In the genomic region with DNA sequence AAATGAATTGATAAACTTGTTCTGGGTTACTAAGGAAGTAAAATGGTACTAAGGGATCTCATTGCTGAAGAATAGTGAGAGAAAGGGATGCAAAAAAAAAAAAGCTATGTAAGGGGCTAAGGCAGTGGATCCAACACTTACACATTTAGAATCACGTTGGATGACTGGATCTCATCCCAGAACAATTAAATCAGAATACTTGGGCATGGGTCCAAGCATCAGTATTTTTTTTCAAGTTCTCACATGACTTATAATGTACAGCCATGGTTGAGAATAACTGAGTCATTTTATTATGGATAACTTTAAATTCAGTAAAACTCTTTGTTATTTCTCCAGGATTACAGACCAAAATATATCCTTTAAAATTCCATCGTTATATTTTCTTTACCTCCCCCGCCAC, we compare ENCODE assay signal across 25 cellular contexts. TPM values are rescaled to one million over a fixed set of nuclear protein-coding genes. Genes with fewer than 3 reads are reported as not detected.
"Had no signal": no experiment of that assay in that cellular context is flagged by ENCODE, and none has a peak within 500 bp of the region (broad histone marks: within the 10 kb centered on the region; RNA-seq: fewer than 3 reads in every experiment).

No MANE protein-coding gene starts in this region.

- ATAC-seq: activated T-helper 17 cell treated with anti-CD3 and anti-CD28 coated beads, Interleukin-2, amount 50 U/mL, for 72 hours; T-helper 17 cell had no signal

- H3K27ac Mint-ChIP-seq: activated B cell treated with CpG ODN at 0.5 μM for 24 hours; activated CD4-positive, alpha-beta memory T cell treated with anti-CD3 and anti-CD28 coated beads for 36 hours; activated CD4-positive, alpha-beta T cell treated with anti-CD3 and anti-CD28 coated beads, Interleukin-2, amount 10 ng/mL, durations not matched to agents 7 days and 5 days; activated naive CD4-positive, alpha-beta T cell treated with anti-CD3 and anti-CD28 coated beads for 36 hours; activated naive CD8-positive, alpha-beta T cell; activated T-helper 17 cell treated with anti-CD3 and anti-CD28 coated beads, Interleukin-2, amount 50 U/mL, for 72 hours; brain; IgD-negative memory B cell; T-helper 17 cell had no signal

- H3K4me3 Mint-ChIP-seq: activated B cell treated with CpG ODN at 0.5 μM for 24 hours; activated CD4-positive, alpha-beta memory T cell treated with anti-CD3 and anti-CD28 coated beads for 36 hours; activated CD4-positive, alpha-beta T cell treated with anti-CD3 and anti-CD28 coated beads, Interleukin-2, amount 10 ng/mL, durations not matched to agents 7 days and 5 days; activated naive CD4-positive, alpha-beta T cell treated with anti-CD3 and anti-CD28 coated beads for 36 hours; activated naive CD8-positive, alpha-beta T cell; activated T-helper 17 cell treated with anti-CD3 and anti-CD28 coated beads, Interleukin-2, amount 50 U/mL, for 72 hours; brain; IgD-negative memory B cell; T-helper 17 cell had no signal

- H3K27ac ChIP-seq: PC-9 had no signal

- H3K36me3 Mint-ChIP-seq: activated CD4-positive, alpha-beta memory T cell treated with anti-CD3 and anti-CD28 coated beads for 36 hours; activated naive CD8-positive, alpha-beta T cell; brain; IgD-negative memory B cell had no signal

- H3K4me1 Mint-ChIP-seq: activated B cell treated with CpG ODN at 0.5 μM for 24 hours; activated CD4-positive, alpha-beta T cell treated with anti-CD3 and anti-CD28 coated beads, Interleukin-2, amount 10 ng/mL, durations not matched to agents 7 days and 5 days; activated T-helper 17 cell treated with anti-CD3 and anti-CD28 coated beads, Interleukin-2, amount 50 U/mL, for 72 hours; brain; IgD-negative memory B cell; T-helper 17 cell had no signal

- H3K27me3 Mint-ChIP-seq: activated B cell treated with CpG ODN at 0.5 μM for 24 hours; activated CD4-positive, alpha-beta memory T cell treated with anti-CD3 and anti-CD28 coated beads for 36 hours; activated CD4-positive, alpha-beta T cell treated with anti-CD3 and anti-CD28 coated beads, Interleukin-2, amount 10 ng/mL, durations not matched to agents 7 days and 5 days; activated naive CD8-positive, alpha-beta T cell; activated T-helper 17 cell treated with anti-CD3 and anti-CD28 coated beads, Interleukin-2, amount 50 U/mL, for 72 hours; brain; IgD-negative memory B cell; T-helper 17 cell had no signal

- H3K4me2 ChIP-seq: PC-9 had no signal

- H2AFZ ChIP-seq: PC-9 had no signal

- H3K9me3 Mint-ChIP-seq: activated B cell treated with CpG ODN at 0.5 μM for 24 hours; activated CD4-positive, alpha-beta T cell treated with anti-CD3 and anti-CD28 coated beads, Interleukin-2, amount 10 ng/mL, durations not matched to agents 7 days and 5 days; activated naive CD4-positive, alpha-beta T cell treated with anti-CD3 and anti-CD28 coated beads for 36 hours; activated T-helper 17 cell treated with anti-CD3 and anti-CD28 coated beads, Interleukin-2, amount 50 U/mL, for 72 hours; brain had no signal

- H3K4me3 ChIP-seq: PC-9 had no signal

- DNase-seq: activated B cell treated with CpG ODN at 0.5 μM for 24 hours; activated CD4-positive, alpha-beta memory T cell treated with anti-CD3 and anti-CD28 coated beads for 36 hours; activated CD4-positive, alpha-beta T cell treated with anti-CD3 and anti-CD28 coated beads, Interleukin-2, amount 10 ng/mL, durations not matched to agents 7 days and 5 days; activated CD8-positive, alpha-beta memory T cell treated with anti-CD3 and anti-CD28 coated beads for 24 hours; activated gamma-delta T cell; activated naive CD4-positive, alpha-beta T cell treated with anti-CD3 and anti-CD28 coated beads for 36 hours; activated T-cell treated with anti-CD3 and anti-CD28 coated beads, Interleukin-2, amount 50 U/mL, for 48 hours; amygdala; cerebellar nuclear complex; KG1; NCI-H146; NCI-H2029; NCI-H2107; NCI-H510A treated with DMSO at 0.1 percent for 48 hours; NCI-H69; PC-9; SIG-M5; T-helper 17 cell; T-helper 9 cell had no signal

RNA-seq across cellular contexts. Expression of a gene that starts 8.5 kb away (rescaled TPM):
- total RNA-seq: activated B cell treated with CpG ODN at 0.5 μM for 24 hours; activated T-helper 17 cell treated with anti-CD3 and anti-CD28 coated beads, Interleukin-2, amount 50 U/mL, for 72 hours; LHCN-M2; M059J had no signal

RNA-seq across cellular contexts. Expression of a gene that starts 52.0 kb away (rescaled TPM):
- total RNA-seq: activated B cell treated with CpG ODN at 0.5 μM for 24 hours; activated CD4-positive, alpha-beta memory T cell treated with anti-CD3 and anti-CD28 coated beads for 36 hours; activated CD4-positive, alpha-beta T cell treated with anti-CD3 and anti-CD28 coated beads, Interleukin-2, amount 10 ng/mL, durations not matched to agents 7 days and 5 days; activated T-helper 17 cell treated with anti-CD3 and anti-CD28 coated beads, Interleukin-2, amount 50 U/mL, for 72 hours; LHCN-M2; M059J had no signal
- polyA plus RNA-seq: IgD-negative memory B cell had no signal
